ENCODE assay signal across 15 cellular contexts in genomic region chr20:49540696-49541435, GRCh38.
"Had no signal": no experiment of that assay in that cellular context is flagged by ENCODE, and none has a peak within 500 bp of the region (broad histone marks: within the 10 kb centered on the region; RNA-seq: fewer than 3 reads in every experiment).

No MANE protein-coding gene starts in this region.

- H3K27me3 ChIP-seq: gastrocnemius medialis, left lung, upper lobe of left lung had no signal

- H3K27ac Mint-ChIP-seq: activated naive CD4-positive, alpha-beta T cell treated with anti-CD3 and anti-CD28 coated beads, Interleukin-2, amount 10 ng/mL, durations not matched to agents 7 days and 5 days; endodermal cell; progenitor cell of endocrine pancreas; T-cell; WTC11 had no signal

- H3K27me3 Mint-ChIP-seq: progenitor cell of endocrine pancreas had no signal

- H3K4me3 ChIP-seq: esophagus squamous epithelium, gastrocnemius medialis, left lung, lung, upper lobe of left lung had no signal

- H3K9me3 ChIP-seq: gastrocnemius medialis had no signal

- H3K36me3 Mint-ChIP-seq: T-cell had no signal

- H3K36me3 ChIP-seq: gastrocnemius medialis, left lung, upper lobe of left lung had no signal

- H3K4me1 ChIP-seq: gastrocnemius medialis, left lung had no signal

- H3K4me1 Mint-ChIP-seq: endodermal cell, naive B cell had no signal

- H3K4me3 Mint-ChIP-seq: activated naive CD4-positive, alpha-beta T cell treated with anti-CD3 and anti-CD28 coated beads, Interleukin-2, amount 10 ng/mL, durations not matched to agents 7 days and 5 days; endodermal cell; neural crest cell; stimulated activated naive CD8-positive, alpha-beta T cell treated with anti-CD3 and anti-CD28 coated beads, Interleukin-15, Interleukin-2, amounts not matched to agents 100 ng/mL and 50 ng/mL, for 24 hours; T-cell; WTC11 had no signal

- H3K27ac ChIP-seq: esophagus squamous epithelium, gastrocnemius medialis, left lung, upper lobe of left lung had no signal

- DNase-seq: cerebellar nuclear complex, cortex of kidney, esophagus squamous epithelium had no signal

- H3K9me3 Mint-ChIP-seq: neural crest cell had no signal
